ENCODE assay signal across 17 cellular contexts in genomic region chr2:47558116-47559078, GRCh38. TPM values are rescaled to one million over a fixed set of nuclear protein-coding genes. Genes with fewer than 3 reads are reported as not detected.
DNase-seq lines count a peak whose midpoint lies in the region; ATAC-seq and TF ChIP-seq lines count a peak whose summit lies in the region.
"Had no signal": no experiment of that assay in that cellular context is flagged by ENCODE, and none has a peak within 500 bp of the region (broad histone marks: within the 10 kb centered on the region; RNA-seq: fewer than 3 reads in every experiment).

No MANE protein-coding gene starts in this region.

- no peaks in the 10 kb centered on the region for H4K20me1 ChIP-seq in hepatocyte (ENCODE audit: insufficient read depth, poor library complexity, severe bottlenecking)

- H3K4me1 Mint-ChIP-seq in MCF 10A (ENCODE audit: insufficient read depth, unreplicated experiment): no peaks in the 10 kb centered on the region
- no peaks in the 10 kb centered on the region for H3K4me1 Mint-ChIP-seq in CD8-positive, alpha-beta T cell (ENCODE audit: low read depth)

- no TSS peak for BruUV-seq in MCF 10A (replicated peaks; lab: Mats Ljungman, UMichigan)

- peak overlapping the region in 1 of 2 donors; percentile 40 for H3K27ac ChIP-seq in breast epithelium
- peak overlapping the region; percentile 63 for H3K27ac ChIP-seq in WERI-Rb-1
- peak overlapping the region; percentile 60 for H3K27ac ChIP-seq in hepatocyte
- peak overlapping the region; percentile 13 for H3K27ac ChIP-seq in vagina
- no peak overlapping the region for H3K27ac ChIP-seq in CD8-positive, alpha-beta T cell (ENCODE audit: low read depth, low read length)
- H3K27ac ChIP-seq in body of pancreas: no peak overlapping the region
- H3K27ac ChIP-seq: SJCRH30, thoracic aorta had no signal

- no peak for ATAC-seq in CD8-positive, alpha-beta T cell
- ATAC-seq in body of pancreas: no peak

- H3K36me3 ChIP-seq in breast epithelium (no peaks in the 10 kb centered on the region), WERI-Rb-1 (peaks cover 73% of the 10 kb centered on the region), hepatocyte (replicated peaks; ENCODE audit: insufficient read depth, low read depth) (no peaks in the 10 kb centered on the region), vagina (no peaks in the 10 kb centered on the region), body of pancreas (replicated peaks in 1 of 2; ENCODE audit: insufficient read depth in 1 of 2, low read depth in 2 of 2) (no peaks in the 10 kb centered on the region)
- no peaks in the 10 kb centered on the region for H3K36me3 ChIP-seq in CD8-positive, alpha-beta T cell (ENCODE audit: insufficient read depth, low read length)
- H3K36me3 ChIP-seq: SJCRH30, thoracic aorta had no signal

- POLR2A ChIA-PET in MCF 10A (lab: Yijun Ruan, JAX): no interaction called here
- POLR2A ChIA-PET in CD8-positive, alpha-beta T cell (lab: Charles Lee): no interaction called here

- no peaks in the 10 kb centered on the region for H3K9me2 ChIP-seq in hepatocyte (replicated peaks; ENCODE audit: insufficient read depth)

- no peak overlapping the region for H2AFZ ChIP-seq in hepatocyte

- H3K9me3 ChIP-seq in breast epithelium (peaks cover 6 to 11% of the 10 kb centered on the region in 2 donors), WERI-Rb-1 (ENCODE audit: severe bottlenecking) (peaks cover 3% of the 10 kb centered on the region), hepatocyte (ENCODE audit: low read depth) (no peaks in the 10 kb centered on the region), vagina (no peaks in the 10 kb centered on the region), body of pancreas (no peaks in the 10 kb centered on the region)
- no peaks in the 10 kb centered on the region for H3K9me3 ChIP-seq in CD8-positive, alpha-beta T cell (ENCODE audit: low read length)
- H3K9me3 ChIP-seq: SJCRH30, thoracic aorta had no signal

- H3K4me1 ChIP-seq in breast epithelium (no peaks in the 10 kb centered on the region), hepatocyte (ENCODE audit: insufficient read depth) (peaks cover 13% of the 10 kb centered on the region), vagina (no peaks in the 10 kb centered on the region), body of pancreas (peaks cover 5% of the 10 kb centered on the region)
- H3K4me1 ChIP-seq in CD8-positive, alpha-beta T cell (ENCODE audit: insufficient read depth, low read length): no peaks in the 10 kb centered on the region
- H3K4me1 ChIP-seq: SJCRH30 had no signal

- no peak overlapping the region for H3K4me3 Mint-ChIP-seq in MCF 10A (ENCODE audit: unreplicated experiment)
- H3K4me3 Mint-ChIP-seq in CD8-positive, alpha-beta T cell: no peak overlapping the region

- CTCF ChIA-PET in MCF 10A (lab: Yijun Ruan, JAX): interaction anchor here (0.5 to 1.1 kb wide), 3 partner anchors 10 to 203 kb away, joined by 3 read pairs; no protein-coding TSS in a partner anchor
- CTCF ChIA-PET in CD8-positive, alpha-beta T cell (lab: Charles Lee): no interaction called here

- TF ChIP-seq CTCF in MCF 10A (IDR thresholded peaks at IDR 0.05; ENCODE audit: unreplicated experiment) (no peak), breast epithelium (IDR thresholded peaks at IDR 0.05) (no peak), WERI-Rb-1 (IDR thresholded peaks at IDR 0.05; ENCODE audit: low read depth, low read length) (no peak), hepatocyte (IDR thresholded peaks at IDR 0.05; ENCODE audit: poor library complexity) (no peak), vagina (IDR thresholded peaks at IDR 0.05) (no peak), body of pancreas (IDR thresholded peaks at IDR 0.05) (no peak)
- TF ChIP-seq CTCF in CD8-positive, alpha-beta T cell (IDR thresholded peaks at IDR 0.05): no peak

- H3K36me3 Mint-ChIP-seq in MCF 10A (ENCODE audit: insufficient read depth, unreplicated experiment): no peaks in the 10 kb centered on the region
- H3K36me3 Mint-ChIP-seq in CD8-positive, alpha-beta T cell: no peaks in the 10 kb centered on the region

- TF ChIP-seq POLR2A in breast epithelium (IDR thresholded peaks at IDR 0.05): no peak
- TF ChIP-seq POLR2A in vagina (IDR thresholded peaks at IDR 0.05): no peak
- TF ChIP-seq POLR2A in body of pancreas (IDR thresholded peaks at IDR 0.05): no peak

- DNase-seq in MCF 10A (ENCODE audit: unreplicated experiment) (peak; percentile 11), breast epithelium (ENCODE audit: low spot score in 2 of 2) (no peak), WERI-Rb-1 (peak; percentile 67), hepatocyte (ENCODE audit: low spot score) (peak; percentile 31), vagina (ENCODE audit: extremely low spot score in 2 of 2) (no peak), body of pancreas (no peak)
- no peak for DNase-seq in CD8-positive, alpha-beta T cell
- DNase-seq in stimulated activated CD4-positive, alpha-beta T cell treated with anti-CD3 and anti-CD28 coated beads, Interleukin-2, amount 100 ng/mL, for 48 hours: no peak
- DNase-seq: glutamatergic neuron, KG1, NCI-H774, nucleus accumbens, SJCRH30 had no signal

- intact Hi-C loops in MCF 10A (cut with micrococcal nuclease): no loop called here
- intact Hi-C loops in breast epithelium (cut with DNase I; ENCODE audit: low total_unique reads): no loop called here
- intact Hi-C loops in vagina (cut with DNase I): no loop called here
- intact Hi-C loops in CD8-positive, alpha-beta T cell (cut with DNase I, micrococcal nuclease): no loop called here
- intact Hi-C loops in body of pancreas (cut with DNase I): no loop called here

- WGBS in hepatocyte (ENCODE audit: low lambda C conversion rate, missing lambda C conversion rate): 55% methylated on average over 14 of the region's 14 CpGs
- WGBS in body of pancreas, 2 donors: 59 to 68% methylated on average over 14 of the region's 14 CpGs

- H3K9me3 Mint-ChIP-seq in MCF 10A (ENCODE audit: unreplicated experiment): no peaks in the 10 kb centered on the region
- H3K9me3 Mint-ChIP-seq in CD8-positive, alpha-beta T cell: no peaks in the 10 kb centered on the region

- H3K79me2 ChIP-seq in hepatocyte: no peaks in the 10 kb centered on the region

- H3K27me3 Mint-ChIP-seq in MCF 10A (ENCODE audit: insufficient read depth, unreplicated experiment): peaks cover 15% of the 10 kb centered on the region
- H3K27me3 Mint-ChIP-seq in CD8-positive, alpha-beta T cell (ENCODE audit: low read depth): peaks cover 3% of the 10 kb centered on the region

- H3K27me3 ChIP-seq in breast epithelium (no peaks in the 10 kb centered on the region), WERI-Rb-1 (ENCODE audit: insufficient read depth, low read depth, severe bottlenecking) (no peaks in the 10 kb centered on the region), hepatocyte (no peaks in the 10 kb centered on the region), vagina (no peaks in the 10 kb centered on the region), body of pancreas (no peaks in the 10 kb centered on the region)
- no peaks in the 10 kb centered on the region for H3K27me3 ChIP-seq in CD8-positive, alpha-beta T cell (ENCODE audit: insufficient read depth, low read length)

- no peak overlapping the region for H3K4me3 ChIP-seq in breast epithelium
- H3K4me3 ChIP-seq in WERI-Rb-1 (ENCODE audit: low read depth, low read length): no peak overlapping the region
- H3K4me3 ChIP-seq in hepatocyte: no peak overlapping the region
- H3K4me3 ChIP-seq in vagina: no peak overlapping the region
- H3K4me3 ChIP-seq in CD8-positive, alpha-beta T cell (ENCODE audit: low read depth, low read length): no peak overlapping the region
- no peak overlapping the region for H3K4me3 ChIP-seq in body of pancreas
- H3K4me3 ChIP-seq: SJCRH30, thoracic aorta had no signal

- H3K27ac Mint-ChIP-seq in MCF 10A (ENCODE audit: low read depth, unreplicated experiment): no peak overlapping the region
- H3K27ac Mint-ChIP-seq in CD8-positive, alpha-beta T cell: no peak overlapping the region

- H3K4me2 ChIP-seq in hepatocyte: peak overlapping the region; percentile 4

RNA-seq across cellular contexts. Expression of gene KCNK12, which starts 12.4 kb away (rescaled TPM):
- total RNA-seq in MCF 10A (2022): not detected in 2 replicates
- total RNA-seq in breast epithelium: not detected
- total RNA-seq in hepatocyte: 9.6 and 9.8 TPM in 2 replicates
- polyA plus RNA-seq in hepatocyte: 27.6 and 30.0 TPM in 2 replicates
- total RNA-seq in vagina: not detected
- total RNA-seq in CD8-positive, alpha-beta T cell: under 1 TPM; 0.25 to 0.33 TPM
- under 1 TPM in 1 of 2 donors, not detected in 1; 0.26 TPM for total RNA-seq in body of pancreas
- total RNA-seq: A673, Calu3, liver, thoracic aorta had no signal
- polyA plus RNA-seq: liver had no signal

Comparison
In these comparisons a context has a peak if more than half of its experiments do, and no peak if none do; other contexts are left out.
1. DNase-seq: peak in MCF 10A (single experiment), WERI-Rb-1 (single experiment) and hepatocyte (single experiment); none in breast epithelium (0 of 2), vagina (0 of 2), CD8-positive, alpha-beta T cell (0 of 7), body of pancreas (0 of 4) and stimulated activated CD4-positive, alpha-beta T cell treated with anti-CD3 and anti-CD28 coated beads, Interleukin-2, amount 100 ng/mL, for 48 hours (0 of 2).
2. H3K27ac ChIP-seq: peak in WERI-Rb-1 (single experiment), hepatocyte (single experiment) and vagina (single experiment); none in CD8-positive, alpha-beta T cell (single experiment) and body of pancreas (0 of 4).